Comparison of ENCODE assay signal across 26 cellular contexts in the genomic region with DNA sequence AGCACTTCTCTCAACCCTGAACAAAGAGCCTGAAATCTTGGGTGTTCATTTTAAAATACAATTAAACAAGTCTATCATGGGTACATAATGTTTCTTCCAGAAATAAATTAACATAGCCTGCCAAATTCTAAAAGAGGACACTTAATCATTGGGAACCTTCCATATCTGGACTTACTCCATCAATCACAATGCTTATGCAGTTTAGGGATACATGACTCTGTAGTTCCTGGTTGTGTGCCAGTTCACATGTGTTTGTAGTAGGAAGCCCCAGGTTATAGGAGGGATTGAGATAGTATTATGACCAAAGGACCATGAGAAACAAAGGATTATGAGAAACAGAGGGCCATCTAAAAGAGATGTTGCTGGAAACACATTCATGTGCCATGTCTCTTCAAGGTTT. TPM values are rescaled to one million over a fixed set of nuclear protein-coding genes. Genes with fewer than 3 reads are reported as not detected.
"Had no signal": no experiment of that assay in that cellular context is flagged by ENCODE, and none has a peak within 500 bp of the region (broad histone marks: within the 10 kb centered on the region; RNA-seq: fewer than 3 reads in every experiment).

No MANE protein-coding gene starts in this region.

- DNase-seq: hypothalamus; immature natural killer cell; kidney; lower lobe of right lung; mammary epithelial cell; mesenchymal stem cell; naive thymus-derived CD8-positive, alpha-beta T cell; nucleus accumbens; pancreas; posterior cingulate gyrus; retina; right lobe of liver; stimulated activated CD4-positive, alpha-beta T cell treated with anti-CD3 and anti-CD28 coated beads, Interleukin-1b, Interleukin-23, amount 100 ng/mL, for 48 hours; stimulated activated CD4-positive, alpha-beta T cell treated with anti-CD3 and anti-CD28 coated beads, Interleukin-4, amount 100 ng/mL, for 1 hour; stimulated activated naive B cell treated with anti-CD40 and anti-IgM and Interleukin-4, amounts not matched to agents 10 μg/mL and 1 μg/mL and 100 μg/mL, for 72 hours; stimulated activated naive CD8-positive, alpha-beta T cell treated with anti-CD3 and anti-CD28 coated beads, Interleukin-15, Interleukin-2, amounts not matched to agents 100 U/mL and 50 U/mL, for 24 hours; stomach; testis; thyroid gland; transverse colon; upper lobe of left lung had no signal

- H3K27me3 ChIP-seq: pancreas, right lobe of liver, stomach, testis, thyroid gland, transverse colon, upper lobe of left lung, vagina had no signal

- H3K36me3 ChIP-seq: lower lobe of right lung, pancreas, prostate gland, right lobe of liver, stomach, thyroid gland, transverse colon, upper lobe of left lung, vagina had no signal

- H3K27ac ChIP-seq: lower lobe of right lung, pancreas, prostate gland, right lobe of liver, stomach, testis, thyroid gland, transverse colon, upper lobe of left lung, vagina had no signal

- H3K4me1 ChIP-seq: lower lobe of right lung, pancreas, prostate gland, right lobe of liver, stomach, testis, thyroid gland, transverse colon, upper lobe of left lung, vagina had no signal

- ATAC-seq: lower lobe of right lung; naive thymus-derived CD8-positive, alpha-beta T cell; pancreas; right lobe of liver; stimulated activated naive B cell treated with anti-CD40 and anti-IgM and Interleukin-4, amounts not matched to agents 10 μg/mL and 1 μg/mL and 100 μg/mL, for 72 hours; stimulated activated naive CD8-positive, alpha-beta T cell treated with anti-CD3 and anti-CD28 coated beads, Interleukin-15, Interleukin-2, amounts not matched to agents 100 U/mL and 50 U/mL, for 24 hours had no signal

- FAIRE-seq: islet of Langerhans, kidney, pancreas had no signal

- H3K4me3 ChIP-seq: lower lobe of right lung, pancreas, prostate gland, right lobe of liver, smooth muscle cell, stomach, testis, thyroid gland, transverse colon, upper lobe of left lung, vagina had no signal

- H3K9me3 ChIP-seq: lower lobe of right lung, pancreas, prostate gland, right lobe of liver, stomach, testis, thyroid gland, transverse colon, upper lobe of left lung, vagina had no signal

RNA-seq across cellular contexts. Expression of gene DAB1, which starts 19.1 kb away (rescaled TPM):
- total RNA-seq: mammary epithelial cell, osteoblast had no signal
- polyA plus RNA-seq: mammary epithelial cell had no signal
